In genomic region chr16:2278272-2278608, GRCh38 we compare ENCODE assay signal across 1 cellular context.
TF ChIP-seq lines count a peak whose summit lies in the region.

No MANE protein-coding gene starts in this region.

TF ChIP-seq in HepG2, 621 proteins besides CTCF, POLR2A, EP300 and RAD21:
- no peak for TF ChIP-seq FOXJ3 (CRISPR knock-in tag; IDR thresholded peaks at IDR 0.05; ENCODE audit: borderline replicate concordance)
- no peak for TF ChIP-seq ZZZ3 (CRISPR knock-in tag; IDR thresholded peaks at IDR 0.05; ENCODE audit: borderline replicate concordance)
- TF ChIP-seq HNRNPLL (IDR thresholded peaks at IDR 0.05; ENCODE audit: low read depth, low read length, poor library complexity, severe bottlenecking), result peak; percentile 20
- TF ChIP-seq ZFP90 (CRISPR knock-in tag; IDR thresholded peaks at IDR 0.05; ENCODE audit: borderline replicate concordance), result no peak
- TF ChIP-seq, protein P1, sequence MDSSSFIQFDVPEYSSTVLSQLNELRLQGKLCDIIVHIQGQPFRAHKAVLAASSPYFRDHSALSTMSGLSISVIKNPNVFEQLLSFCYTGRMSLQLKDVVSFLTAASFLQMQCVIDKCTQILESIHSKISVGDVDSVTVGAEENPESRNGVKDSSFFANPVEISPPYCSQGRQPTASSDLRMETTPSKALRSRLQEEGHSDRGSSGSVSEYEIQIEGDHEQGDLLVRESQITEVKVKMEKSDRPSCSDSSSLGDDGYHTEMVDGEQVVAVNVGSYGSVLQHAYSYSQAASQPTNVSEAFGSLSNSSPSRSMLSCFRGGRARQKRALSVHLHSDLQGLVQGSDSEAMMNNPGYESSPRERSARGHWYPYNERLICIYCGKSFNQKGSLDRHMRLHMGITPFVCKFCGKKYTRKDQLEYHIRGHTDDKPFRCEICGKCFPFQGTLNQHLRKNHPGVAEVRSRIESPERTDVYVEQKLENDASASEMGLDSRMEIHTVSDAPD (CRISPR knock-in tag; IDR thresholded peaks at IDR 0.05), result no peak
- TF ChIP-seq ZNF160 (CRISPR knock-in tag; IDR thresholded peaks at IDR 0.05), result no peak
- TF ChIP-seq ZFP91 (CRISPR knock-in tag; IDR thresholded peaks at IDR 0.05; ENCODE audit: borderline replicate concordance), result peak; percentile 22; the same call in 1 of the 2 replicates
- peak; percentile 43 for TF ChIP-seq STAG1 (CRISPR knock-in tag; IDR thresholded peaks at IDR 0.05)
